ENCODE assay signal across 8 cellular contexts in the genomic region with DNA sequence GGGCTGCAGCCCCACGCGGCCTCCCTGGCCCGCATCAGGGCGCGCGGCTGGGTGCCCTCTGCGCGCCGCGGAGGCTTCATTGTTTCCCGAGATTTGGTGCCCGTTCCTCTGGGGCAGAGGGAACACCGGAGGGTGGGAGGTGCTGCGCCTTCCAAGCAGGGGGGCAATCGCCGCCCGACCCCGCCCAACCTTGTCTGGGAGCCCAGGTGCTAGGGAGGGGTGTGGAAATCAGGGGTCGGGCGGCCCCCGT. TPM values are rescaled to one million over a fixed set of nuclear protein-coding genes. Genes with fewer than 3 reads are reported as not detected.
A peak's percentile ranks its signal among the peaks of the same experiment; 100 is the strongest.
DNase-seq lines count a peak whose midpoint lies in the region; ATAC-seq and TF ChIP-seq lines count a peak whose summit lies in the region.

No MANE protein-coding gene starts in this region.

- CTCF ChIA-PET in Panc1 (lab: Charles Lee) = interaction anchor here (0.6 kb wide), 1 partner anchor 21 kb away, joined by 3 read pairs; no protein-coding TSS in a partner anchor

- in situ Hi-C loops in Panc1 (cut with HindIII; ENCODE audit: low pct_unique_long_range_greater_than_20kb, low sequenced_read_pairs) = no loop called here

- H3K9me3 ChIP-seq in Panc1 (ENCODE audit: control insufficient read depth, insufficient read depth, low read depth, low read length) (no peaks in the 10 kb centered on the region), psoas muscle (no peaks in the 10 kb centered on the region)

- DNase-seq in Daoy (ENCODE audit: low read depth) (peak; percentile 50), Panc1 (ENCODE audit: low read depth, low spot score) (no peak), fibroblast of pulmonary artery (ENCODE audit: low read depth) (no peak), psoas muscle (no peak), mucosa of gallbladder (ENCODE audit: low spot score) (no peak)
- DNase-seq in activated CD4-positive, alpha-beta T cell treated with anti-CD3 and anti-CD28 coated beads for 4 hours = no peak

- POLR2A ChIA-PET in Panc1 (lab: Charles Lee) = interaction anchor here (0.6 kb wide), 1 partner anchor 1249 kb away, joined by 3 read pairs; no protein-coding TSS in a partner anchor

- H3K27me3 ChIP-seq in Panc1 (ENCODE audit: control insufficient read depth, insufficient read depth, low read length) (no peaks in the 10 kb centered on the region), psoas muscle (ENCODE audit: insufficient read depth in 3 of 3, low read length in 2 of 3) (no peaks in the 10 kb centered on the region)

- ATAC-seq in Panc1 = peak; percentile 27
- no peak for ATAC-seq in psoas muscle
- no peak for ATAC-seq in HG03460 (IDR thresholded peaks at IDR 0.05; ENCODE audit: unreplicated experiment)
- ATAC-seq in GM19351 (IDR thresholded peaks at IDR 0.05; ENCODE audit: unreplicated experiment) = no peak

- TF ChIP-seq CTCF in Panc1 (IDR thresholded peaks at IDR 0.05) (no peak), fibroblast of pulmonary artery (IDR thresholded peaks at IDR 0.05; ENCODE audit: low read length, missing control alignments) (no peak), psoas muscle (IDR thresholded peaks at IDR 0.05) (no peak)

- H3K4me3 ChIP-seq in Panc1 (ENCODE audit: low read depth in 2 of 2, low read length in 2 of 2) (peak overlapping the region; percentile 61 to 95), fibroblast of pulmonary artery (replicated peaks; ENCODE audit: low read depth, low read length) (peak overlapping the region; percentile 89), psoas muscle (peak overlapping the region; percentile 84)

- WGBS in psoas muscle, 3 donors = 0 to 2% (median 1%) methylated on average over 12 to 21 of the region's 21 CpGs

- H3K4me1 ChIP-seq in Panc1 (ENCODE audit: control insufficient read depth, insufficient read depth, low read length) = peaks cover 7% of the 10 kb centered on the region
- H3K4me1 ChIP-seq in psoas muscle = peaks cover 2% of the 10 kb centered on the region

- H3K36me3 ChIP-seq in Panc1 (ENCODE audit: control insufficient read depth, insufficient read depth, low read length) (no peaks in the 10 kb centered on the region), psoas muscle (ENCODE audit: insufficient read depth in 1 of 2, low read depth in 1 of 2) (no peaks in the 10 kb centered on the region)

- intact Hi-C loops in Panc1 (cut with micrococcal nuclease; ENCODE audit: unreplicated experiment) = loop anchor here (10.0 kb wide), 1 partner anchor 1189 kb away; no protein-coding TSS in a partner anchor
- intact Hi-C loops in psoas muscle (cut with DNase I) = loop anchor here (10.0 kb wide), 3 partner anchors 141 to 769 kb away; no protein-coding TSS in a partner anchor

- H3K27ac ChIP-seq in Panc1 (ENCODE audit: low read length) (peak overlapping the region; percentile 72), psoas muscle (peak overlapping the region; percentile 85)

- BruUV-seq in Panc1 (replicated peaks; lab: Mats Ljungman, UMichigan) = no TSS peak

RNA-seq across cellular contexts. Expression of gene NRP1, which starts 1.0 kb away (rescaled TPM):
- 42.9 and 61.5 TPM in 2 replicates for total RNA-seq in Daoy (2014; rRNA removed; shearing (Covaris generic))
- total RNA-seq in Panc1 (2021; ENCODE audit: unreplicated experiment) (93.4 TPM), psoas muscle (10 to 100 TPM; 29.1 to 54.8 (median 42.9) TPM), mucosa of gallbladder (76.2 TPM)
- 75.5 TPM for polyA plus RNA-seq in Panc1 (2012; ENCODE audit: insufficient read length)
- polyA plus RNA-seq in psoas muscle = 10 to 100 TPM; 10.9 to 31.2 (median 11.4) TPM
